Comparison of ENCODE assay signal across 27 cellular contexts in the genomic region with DNA sequence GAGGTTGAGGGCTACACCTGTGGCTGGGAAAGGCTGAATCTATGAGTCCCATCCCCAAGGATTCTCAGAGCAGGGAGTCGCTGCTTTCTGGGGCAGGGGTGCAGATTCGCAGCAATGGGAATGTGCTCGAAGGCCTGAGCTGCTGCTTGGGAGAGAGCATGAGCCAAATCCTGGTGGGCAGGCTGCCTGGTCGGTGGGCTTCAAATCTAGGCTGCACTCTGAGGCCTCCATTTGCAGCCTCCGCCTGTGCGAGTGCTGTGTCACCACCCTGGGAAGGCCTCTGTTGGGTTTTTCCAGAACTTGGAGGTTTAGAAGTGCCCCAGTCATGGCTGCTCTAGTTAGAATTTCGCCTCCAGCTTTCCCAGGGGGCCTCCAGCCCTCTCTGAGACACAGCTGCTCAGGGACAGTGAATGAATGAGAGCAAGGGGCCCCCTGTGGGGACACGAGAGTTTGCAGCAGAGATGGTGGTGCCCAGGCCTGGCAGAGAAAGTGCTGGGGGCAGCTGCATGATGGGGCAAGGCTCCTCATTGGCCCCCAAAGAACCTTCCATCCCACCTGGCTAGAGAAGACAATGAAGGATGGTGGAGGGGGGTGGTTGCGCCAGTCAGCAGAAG. TPM values are rescaled to one million over a fixed set of nuclear protein-coding genes. Genes with fewer than 3 reads are reported as not detected.
DNase-seq lines count a peak whose midpoint lies in the region; ATAC-seq, FAIRE-seq and TF ChIP-seq lines count a peak whose summit lies in the region.
"Had no signal": no experiment of that assay in that cellular context is flagged by ENCODE, and none has a peak within 500 bp of the region (broad histone marks: within the 10 kb centered on the region; RNA-seq: fewer than 3 reads in every experiment).

No MANE protein-coding gene starts in this region.

- intact Hi-C loops in HepG2 (cut with micrococcal nuclease; ENCODE audit: unreplicated experiment) (no loop called here), right lobe of liver (cut with DNase I) (no loop called here), PC-3 (cut with micrococcal nuclease) (no loop called here)

- TF ChIP-seq RAD21 in HepG2 (CRISPR knock-in tag; IDR thresholded peaks at IDR 0.05), result no peak

- TF ChIP-seq POLR2A in HepG2 (IDR thresholded peaks at IDR 0.05; ENCODE audit: insufficient read depth in 1 of 2, low read depth in 2 of 2, low read length in 2 of 2), result no peak
- TF ChIP-seq POLR2A in right lobe of liver (IDR thresholded peaks at IDR 0.05), result no peak

- WGBS in HepG2 (ENCODE audit: low lambda C conversion rate), result 26% methylated on average over 9 of the region's 9 CpGs
- WGBS in right lobe of liver (ENCODE audit: insufficient coverage, low coverage, low lambda C conversion rate, missing lambda C conversion rate), result 76% methylated on average over 3 of the region's 9 CpGs

- H3K9ac ChIP-seq in HepG2 (ENCODE audit: insufficient read depth, low read depth, low read length) (no peak overlapping the region), PC-3 (ENCODE audit: low read length) (no peak overlapping the region), keratinocyte (ENCODE audit: control insufficient read depth, extremely low read depth, insufficient read depth, low read length) (no peak overlapping the region)
- H3K9ac ChIP-seq: parathyroid adenoma had no signal

- no peak for TF ChIP-seq CTCF in HepG2 (CRISPR knock-in tag; IDR thresholded peaks at IDR 0.05)
- no peak for TF ChIP-seq CTCF in right lobe of liver (IDR thresholded peaks at IDR 0.05)
- no peak for TF ChIP-seq CTCF in PC-3 (conservative IDR thresholded peaks at IDR 0.05; ENCODE audit: low read depth, low read length)
- no peak for TF ChIP-seq CTCF in keratinocyte (optimal IDR thresholded peaks at IDR 0.05 in 1 of 3, IDR thresholded peaks at IDR 0.05 in 1 of 3, conservative IDR thresholded peaks at IDR 0.05 in 1 of 3; ENCODE audit: extremely low read depth in 1 of 3, insufficient read depth in 2 of 3, low read length in 3 of 3)

- DNase-seq in HepG2 (ENCODE audit: low spot score) (no peak), right lobe of liver (no peak), PC-3 (no peak), keratinocyte (ENCODE audit: low read depth, low spot score) (no peak), GM19240 (ENCODE audit: insufficient read length, low spot score) (no peak)
- no peak for DNase-seq in activated CD4-positive, alpha-beta T cell treated with anti-CD3 and anti-CD28 coated beads for 48 hours
- DNase-seq: activated naive CD4-positive, alpha-beta T cell treated with anti-CD3 and anti-CD28 coated beads, Interleukin-2, amount 10 ng/mL, durations not matched to agents 7 days and 5 days; activated T-cell treated with anti-CD3 and anti-CD28 coated beads, Interleukin-2, amount 50 U/mL, for 72 hours; amniotic stem cell; effector memory CD8-positive, alpha-beta T cell; hippocampal formation; left ventricle myocardium superior; mucosa of descending colon; NCI-H1694 treated with DMSO at 0.1 percent for 48 hours; NCI-H446 treated with DMSO at 0.1 percent for 48 hours; nephron progenitor cell; NK-92 treated with Interleukin-12 subunit alpha and Interleukin-12 subunit beta, amount 100 ng/mL, for 24 hours; right cardiac atrium; stimulated activated naive CD8-positive, alpha-beta T cell treated with anti-CD3 and anti-CD28 coated beads, Interleukin-15, Interleukin-2, amounts not matched to agents 100 U/mL and 50 U/mL, for 24 hours had no signal

- ATAC-seq in HepG2 (peak; percentile 55), right lobe of liver (no peak), PC-3 (no peak), HG02973 (IDR thresholded peaks at IDR 0.05; ENCODE audit: unreplicated experiment) (no peak)
- ATAC-seq: activated T-cell treated with anti-CD3 and anti-CD28 coated beads, Interleukin-2, amount 50 U/mL, for 72 hours; effector memory CD8-positive, alpha-beta T cell; gastroesophageal sphincter; K562; left ventricle myocardium superior; mucosa of descending colon; right cardiac atrium had no signal

- no peaks in the 10 kb centered on the region for H3K9me1 ChIP-seq in keratinocyte (ENCODE audit: control insufficient read depth, extremely low read depth, insufficient read depth, low read length)

- FAIRE-seq in HepG2 (lab: Jason Lieb, UNC) (no peak), keratinocyte (lab: Jason Lieb, UNC) (no peak)
- FAIRE-seq: bronchial epithelial cell, K562 had no signal

- H3K27ac ChIP-seq in HepG2 (ENCODE audit: extremely low read length, insufficient read depth, low read length), result no peak overlapping the region
- H3K27ac ChIP-seq in right lobe of liver, result no peak overlapping the region
- peak overlapping the region; percentile 7; the same call in 1 of the 2 replicates for H3K27ac ChIP-seq in PC-3 (ENCODE audit: low read length)
- H3K27ac ChIP-seq in keratinocyte (ENCODE audit: control insufficient read depth, insufficient read depth, low read length), result no peak overlapping the region
- H3K27ac ChIP-seq: coronary artery, gastroesophageal sphincter, parathyroid adenoma, Peyer's patch, thoracic aorta had no signal

- no peaks in the 10 kb centered on the region for H3K79me2 ChIP-seq in HepG2 (ENCODE audit: insufficient read depth, low read length)
- H3K79me2 ChIP-seq in PC-3 (ENCODE audit: low read length), result no peaks in the 10 kb centered on the region
- H3K79me2 ChIP-seq in keratinocyte (ENCODE audit: control insufficient read depth, insufficient read depth, low read length), result no peaks in the 10 kb centered on the region
- H3K79me2 ChIP-seq: parathyroid adenoma had no signal

- H3K9me2 ChIP-seq in PC-3 (replicated peaks; ENCODE audit: low read length), result no peaks in the 10 kb centered on the region

- CTCF ChIA-PET in HepG2 (lab: Yijun Ruan, JAX; ENCODE audit: low intra/inter-chr PET ratio, low total read pairs) (no interaction called here), PC-3 (lab: Charles Lee) (no interaction called here)

- H4K20me1 ChIP-seq in HepG2 (ENCODE audit: insufficient read depth, low read length) (no peaks in the 10 kb centered on the region), PC-3 (ENCODE audit: low read length) (no peaks in the 10 kb centered on the region), keratinocyte (ENCODE audit: control insufficient read depth, extremely low read depth, insufficient read depth, low read length) (no peaks in the 10 kb centered on the region)

- H2AFZ ChIP-seq in HepG2 (ENCODE audit: low read length), result no peak overlapping the region
- H2AFZ ChIP-seq in PC-3 (ENCODE audit: low read length), result no peak overlapping the region
- H2AFZ ChIP-seq in keratinocyte (ENCODE audit: control insufficient read depth, low read length), result no peak overlapping the region
- H2AFZ ChIP-seq: parathyroid adenoma had no signal

- dilution Hi-C loops in keratinocyte (cut with MboI; ENCODE audit: extremely low pct_ligation_motif_present, low sequenced_read_pairs), result no loop called here

- in situ Hi-C loops in HepG2 (cut with HindIII; ENCODE audit: extremely low pct_ligation_motif_present, low pct_unique_long_range_greater_than_20kb), result no loop called here

- no peak overlapping the region for H3K4me3 ChIP-seq in HepG2 (replicated peaks in 1 of 3; ENCODE audit: insufficient read depth in 1 of 3, low read depth in 2 of 3, low read length in 3 of 3)
- no peak overlapping the region for H3K4me3 ChIP-seq in right lobe of liver
- H3K4me3 ChIP-seq in PC-3 (ENCODE audit: low read length), result no peak overlapping the region
- no peak overlapping the region for H3K4me3 ChIP-seq in keratinocyte (ENCODE audit: control insufficient read depth in 2 of 3, extremely low read depth in 1 of 3, insufficient read depth in 2 of 3, low read depth in 1 of 3, low read length in 3 of 3)
- H3K4me3 ChIP-seq: coronary artery, gastroesophageal sphincter, K562, mucosa of descending colon, Peyer's patch, thoracic aorta had no signal

- POLR2A ChIA-PET in HepG2 (lab: Yijun Ruan, JAX), result no interaction called here
- POLR2A ChIA-PET in PC-3 (lab: Charles Lee; ENCODE audit: unreplicated experiment), result interaction anchor here (0.5 kb wide), 1 partner anchor 689 kb away, joined by 3 read pairs; no protein-coding TSS in a partner anchor

- BruUV-seq in HepG2 (replicated peaks; lab: Mats Ljungman, UMichigan) (no TSS peak), PC-3 (replicated peaks; lab: Mats Ljungman, UMichigan) (no TSS peak)

- no peak for TF ChIP-seq EP300 in HepG2 (IDR thresholded peaks at IDR 0.05; ENCODE audit: low read depth in 2 of 2, low read length in 2 of 2)
- TF ChIP-seq EP300 in HepG2 (CRISPR knock-in tag; IDR thresholded peaks at IDR 0.05; ENCODE audit: borderline replicate concordance), result no peak

- peaks cover 5% of the 10 kb centered on the region for H3F3A ChIP-seq in PC-3 (ENCODE audit: low read length, unreplicated experiment)

- H3K4me2 ChIP-seq in HepG2 (ENCODE audit: low read depth, low read length) (no peak overlapping the region), PC-3 (ENCODE audit: low read length) (no peak overlapping the region), keratinocyte (ENCODE audit: control insufficient read depth, extremely low read depth, insufficient read depth, low read depth, low read length) (peak overlapping the region; percentile 7)

- no peaks in the 10 kb centered on the region for H3K9me3 ChIP-seq in HepG2 (ENCODE audit: low read length)
- no peaks in the 10 kb centered on the region for H3K9me3 ChIP-seq in right lobe of liver
- H3K9me3 ChIP-seq in PC-3 (ENCODE audit: low read length), result no peaks in the 10 kb centered on the region
- no peaks in the 10 kb centered on the region for H3K9me3 ChIP-seq in keratinocyte (ENCODE audit: control insufficient read depth, low read depth, low read length)
- H3K9me3 ChIP-seq: gastroesophageal sphincter, mucosa of descending colon, Peyer's patch, thoracic aorta had no signal

- H3K27me3 ChIP-seq in HepG2 (ENCODE audit: control insufficient read depth in 1 of 2, insufficient read depth in 2 of 2, low read length in 2 of 2) (peaks cover 3 to 38% of the 10 kb centered on the region in 2 experiments; a peak in 4 of 5 replicates), right lobe of liver (no peaks in the 10 kb centered on the region), PC-3 (ENCODE audit: low read length) (no peaks in the 10 kb centered on the region), keratinocyte (ENCODE audit: control insufficient read depth, extremely low read depth, insufficient read depth, low read length) (no peaks in the 10 kb centered on the region)
- H3K27me3 ChIP-seq: Peyer's patch had no signal

- H3K36me3 ChIP-seq in HepG2 (replicated peaks in 1 of 2; ENCODE audit: control insufficient read depth in 1 of 2, insufficient read depth in 2 of 2, low read length in 2 of 2) (no peaks in the 10 kb centered on the region), right lobe of liver (no peaks in the 10 kb centered on the region), PC-3 (ENCODE audit: low read depth, low read length) (no peaks in the 10 kb centered on the region), keratinocyte (ENCODE audit: control insufficient read depth in 2 of 2, extremely low read depth in 1 of 2, insufficient read depth in 2 of 2, low read length in 2 of 2) (no peaks in the 10 kb centered on the region)
- H3K36me3 ChIP-seq: gastroesophageal sphincter, Peyer's patch, thoracic aorta had no signal

- H3K4me1 ChIP-seq in HepG2 (ENCODE audit: insufficient read depth, low read length) (no peaks in the 10 kb centered on the region), right lobe of liver (no peaks in the 10 kb centered on the region), PC-3 (ENCODE audit: insufficient read depth, low read length) (peaks cover 34% of the 10 kb centered on the region), keratinocyte (ENCODE audit: control insufficient read depth, extremely low read depth, insufficient read depth, low read length) (peaks cover 32% of the 10 kb centered on the region)
- H3K4me1 ChIP-seq: gastroesophageal sphincter, parathyroid adenoma, Peyer's patch had no signal

RNA-seq across cellular contexts. Expression of a gene that starts 31.1 kb away (rescaled TPM):
- total RNA-seq in HepG2 (2016; rRNA removed; fragmentation: Illumina TruSeq; extraction: Trizol) (2.4 and 2.9 TPM in 2 replicates), right lobe of liver (1 to 10 TPM; 1.1 to 8.7 (median 2.2) TPM), PC-3 (2014; rRNA removed) (8.2 and 10.5 TPM in 2 replicates)
- 1.3 and 1.6 TPM in 2 replicates for total RNA-seq in HepG2 (2016; cell fraction: cytosol; rRNA removed; fragmentation: Illumina TruSeq; extraction: Trizol; ENCODE audit: low read depth)
- total RNA-seq in HepG2 (2016; cell fraction: insoluble cytoplasmic fraction; rRNA removed; fragmentation: Illumina TruSeq; extraction: Trizol), result 2.4 and 2.9 TPM in 2 replicates
- 2.8 and 3.3 TPM in 2 replicates for total RNA-seq in HepG2 (2016; cell fraction: membrane; rRNA removed; fragmentation: Illumina TruSeq; extraction: Trizol)
- 3.7 and 4.2 TPM in 2 replicates for total RNA-seq in HepG2 (2016; cell fraction: nucleus; rRNA removed; fragmentation: Illumina TruSeq; extraction: Trizol)
- polyA plus RNA-seq in HepG2 (2011; rRNA removed) (10.4 TPM in 2 replicates), keratinocyte (3.9 to 7.8 TPM (median 5.5 TPM) in 3 replicates)
- polyA plus RNA-seq in HepG2 (2011; cell fraction: cytosol; rRNA removed), result 8.1 and 10.3 TPM in 2 replicates
- 10.7 and 11.5 TPM in 2 replicates for polyA plus RNA-seq in HepG2 (2011; cell fraction: nucleus; rRNA removed)
- 9.7 and 9.9 TPM in 2 replicates for polyA plus RNA-seq in HepG2 (2012)
- 2.5 and 3.5 TPM in 2 replicates for polyA plus RNA-seq in HepG2 (2016; cell fraction: cytosol; fragmentation: Illumina TruSeq; extraction: Trizol; ENCODE audit: low read depth)
- polyA plus RNA-seq in HepG2 (2016; cell fraction: insoluble cytoplasmic fraction; fragmentation: Illumina TruSeq; extraction: Trizol; ENCODE audit: low read depth), result 3.0 and 3.3 TPM in 2 replicates
- polyA plus RNA-seq in HepG2 (2016; cell fraction: membrane; fragmentation: Illumina TruSeq; extraction: Trizol; ENCODE audit: low read depth), result 3.9 and 4.1 TPM in 2 replicates
- polyA plus RNA-seq in HepG2 (2016; cell fraction: nucleus; fragmentation: Illumina TruSeq; extraction: Trizol; ENCODE audit: insufficient read depth, low read depth), result 5.8 and 6.3 TPM in 2 replicates
- 12.7 and 15.9 TPM in 2 replicates for polyA minus RNA-seq in HepG2 (2011; rRNA and poly(A)+ RNA removed; ENCODE audit: low replicate concordance)
- 9.9 and 12.7 TPM in 2 replicates for polyA minus RNA-seq in HepG2 (2011; cell fraction: cytosol; rRNA and poly(A)+ RNA removed)
- polyA minus RNA-seq in HepG2 (2011; cell fraction: nucleus; rRNA and poly(A)+ RNA removed), result 7.1 and 8.6 TPM in 2 replicates
- 2.0 TPM for polyA plus RNA-seq in keratinocyte (2011; ENCODE audit: low read depth)
- polyA plus RNA-seq in keratinocyte (2011; cell fraction: cytosol; rRNA removed), result 5.9 and 6.7 TPM in 2 replicates
- polyA plus RNA-seq in keratinocyte (2011; cell fraction: nucleus; rRNA removed), result 8.1 and 10.0 TPM in 2 replicates
- 8.4 and 9.9 TPM in 2 replicates for polyA plus RNA-seq in keratinocyte (2012; ENCODE audit: low replicate concordance)
- polyA minus RNA-seq in keratinocyte, result 4.0 to 9.7 TPM (median 6.9 TPM) in 3 replicates
- polyA minus RNA-seq in keratinocyte (2011; cell fraction: cytosol; rRNA and poly(A)+ RNA removed), result 5.6 TPM
- polyA minus RNA-seq in keratinocyte (2011; cell fraction: nucleus; rRNA and poly(A)+ RNA removed), result 5.9 and 10.4 TPM in 2 replicates
